8 cellular contexts compared by ENCODE assay signal in the genomic region with DNA sequence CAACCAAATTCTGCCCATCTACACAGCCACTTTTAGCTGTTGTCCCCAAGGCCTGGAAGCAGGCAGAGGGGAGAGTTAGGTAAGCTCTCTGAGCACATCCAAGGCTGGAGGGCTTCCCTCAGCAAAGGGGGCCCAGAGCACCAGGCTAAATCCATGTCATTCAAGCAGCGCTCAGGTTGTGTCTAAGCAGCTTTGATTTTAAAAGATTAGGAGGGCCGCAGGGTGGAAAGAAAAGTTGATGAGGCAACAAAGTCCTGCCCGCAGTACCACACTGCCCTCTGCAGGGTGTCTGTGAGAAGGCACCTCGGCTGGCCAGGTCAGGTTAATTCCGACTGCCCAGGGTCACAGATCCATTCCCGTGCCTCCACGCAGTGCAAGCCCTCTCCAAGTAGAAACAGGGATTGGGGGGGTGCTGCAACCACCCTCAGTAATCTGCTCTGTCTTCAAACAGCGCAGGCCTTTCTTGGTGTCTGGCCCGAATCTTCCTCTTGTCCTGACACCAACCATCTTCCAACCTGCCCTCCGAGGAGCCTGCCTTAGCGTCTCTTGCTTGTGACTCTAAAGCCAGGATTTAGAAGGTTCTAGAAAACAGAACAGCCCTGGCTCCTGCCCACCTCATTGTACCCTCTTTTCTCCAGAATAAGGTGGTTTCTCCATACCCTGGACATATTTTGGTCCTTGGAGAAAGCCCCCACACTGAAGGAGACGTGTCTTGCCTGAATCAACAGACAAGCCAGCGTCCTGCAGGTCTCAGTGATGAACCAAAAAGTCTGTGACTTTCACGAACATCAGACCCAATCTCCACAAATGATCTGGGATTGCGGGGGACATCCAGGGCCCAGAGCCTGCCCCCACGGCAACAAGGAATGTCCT.
DNase-seq lines count a peak whose midpoint lies in the region; ATAC-seq and TF ChIP-seq lines count a peak whose summit lies in the region.

No MANE protein-coding gene starts in this region.

- no peaks in the 10 kb centered on the region for H3K27me3 ChIP-seq in lung (ENCODE audit: control insufficient read depth, insufficient read depth)

- DNase-seq in DMS53 treated with DMSO at 0.1 percent for 48 hours (lab: John Stamatoyannopoulos, UW; ENCODE audit: unreplicated experiment) (peak; percentile 46), NCI-H82 (lab: John Stamatoyannopoulos, UW) (peak; percentile 97), ecto neural progenitor cell (ENCODE audit: low spot score) (peak; percentile 94), lung (ENCODE audit: low spot score) (peak; percentile 79)
- DNase-seq in activated CD4-positive, alpha-beta memory T cell treated with anti-CD3 and anti-CD28 coated beads, Interleukin-2, amount 10 ng/mL, durations not matched to agents 7 days and 5 days, result peak; percentile 69
- DNase-seq in stimulated activated CD4-positive, alpha-beta T cell treated with anti-CD3 and anti-CD28 coated beads, TNF-alpha, amount 100 ng/mL, for 24 hours (ENCODE audit: low read depth in 3 of 3), result peak; percentile 50 to 73 (median 65)

- H3K36me3 Mint-ChIP-seq in activated CD4-positive, alpha-beta memory T cell treated with anti-CD3 and anti-CD28 coated beads, Interleukin-2, amount 10 ng/mL, durations not matched to agents 7 days and 5 days (ENCODE audit: low read depth), result no peaks in the 10 kb centered on the region

- no peak overlapping the region for H3K4me3 ChIP-seq in lung

- peaks cover 2% of the 10 kb centered on the region for H3K27me3 Mint-ChIP-seq in activated CD4-positive, alpha-beta memory T cell treated with anti-CD3 and anti-CD28 coated beads, Interleukin-2, amount 10 ng/mL, durations not matched to agents 7 days and 5 days

- H3K9me3 ChIP-seq in lung (ENCODE audit: control insufficient read depth in 2 of 2, insufficient read depth in 1 of 2, low read length in 1 of 2), result peaks cover 0 to 3% of the 10 kb centered on the region in 2 donors

- H3K27ac Mint-ChIP-seq in activated CD4-positive, alpha-beta memory T cell treated with anti-CD3 and anti-CD28 coated beads, Interleukin-2, amount 10 ng/mL, durations not matched to agents 7 days and 5 days, result no peak overlapping the region

- TF ChIP-seq CTCF in lung (IDR thresholded peaks at IDR 0.05; ENCODE audit: control extremely low read depth, extremely low read depth), result peak; percentile 87

- peaks cover 0 to 7% of the 10 kb centered on the region in 2 donors for H3K4me1 ChIP-seq in lung (ENCODE audit: control insufficient read depth in 2 of 2, insufficient read depth in 2 of 2, low read length in 2 of 2)

- no peaks in the 10 kb centered on the region for H3K9me3 Mint-ChIP-seq in activated CD4-positive, alpha-beta memory T cell treated with anti-CD3 and anti-CD28 coated beads, Interleukin-2, amount 10 ng/mL, durations not matched to agents 7 days and 5 days

- POLR2A ChIA-PET in activated CD4-positive, alpha-beta memory T cell treated with anti-CD3 and anti-CD28 coated beads, Interleukin-2, amount 10 ng/mL, durations not matched to agents 7 days and 5 days (lab: Charles Lee), result no interaction called here

- peak overlapping the region in 1 of 2 donors; percentile 15 for H3K27ac ChIP-seq in lung (ENCODE audit: low read depth in 1 of 2, low read length in 1 of 2)

- WGBS in lung, 2 donors, result 48% methylated on average over 16 of the region's 16 CpGs

- H3K36me3 ChIP-seq in lung (ENCODE audit: control insufficient read depth in 2 of 2, insufficient read depth in 2 of 2, low read length in 2 of 2), result no peaks in the 10 kb centered on the region

- H3K4me3 Mint-ChIP-seq in activated CD4-positive, alpha-beta memory T cell treated with anti-CD3 and anti-CD28 coated beads, Interleukin-2, amount 10 ng/mL, durations not matched to agents 7 days and 5 days, result no peak overlapping the region

- CTCF ChIA-PET in activated CD4-positive, alpha-beta memory T cell treated with anti-CD3 and anti-CD28 coated beads, Interleukin-2, amount 10 ng/mL, durations not matched to agents 7 days and 5 days (lab: Charles Lee), result interaction anchor here (0.7 to 1.9 kb wide), 16 partner anchors 8 to 1031 kb away, joined by 3 to 18 read pairs (median 3); no protein-coding TSS in a partner anchor

- no peaks in the 10 kb centered on the region for H3K4me1 Mint-ChIP-seq in activated CD4-positive, alpha-beta memory T cell treated with anti-CD3 and anti-CD28 coated beads, Interleukin-2, amount 10 ng/mL, durations not matched to agents 7 days and 5 days

- ATAC-seq in HG03103 (IDR thresholded peaks at IDR 0.05; ENCODE audit: low read depth, unreplicated experiment), result peak; percentile 61
- ATAC-seq in lung (ENCODE audit: insufficient read depth, low FRiP score), result peak; percentile 90
- ATAC-seq in HG03280 (IDR thresholded peaks at IDR 0.05; ENCODE audit: unreplicated experiment), result no peak

Comparison
In these comparisons a context has a peak if more than half of its experiments do, and no peak if none do; other contexts are left out.
1. DNase-seq: peak in every context shown above with its lines; median percentile 97 in NCI-H82; 94 in ecto neural progenitor cell; 79 in lung; 69 in activated CD4-positive, alpha-beta memory T cell treated with anti-CD3 and anti-CD28 coated beads, Interleukin-2, amount 10 ng/mL, durations not matched to agents 7 days and 5 days; 65 in stimulated activated CD4-positive, alpha-beta T cell treated with anti-CD3 and anti-CD28 coated beads, TNF-alpha, amount 100 ng/mL, for 24 hours; 46 in DMS53 treated with DMSO at 0.1 percent for 48 hours.